ENCODE assay signal across 15 cellular contexts in the genomic region with DNA sequence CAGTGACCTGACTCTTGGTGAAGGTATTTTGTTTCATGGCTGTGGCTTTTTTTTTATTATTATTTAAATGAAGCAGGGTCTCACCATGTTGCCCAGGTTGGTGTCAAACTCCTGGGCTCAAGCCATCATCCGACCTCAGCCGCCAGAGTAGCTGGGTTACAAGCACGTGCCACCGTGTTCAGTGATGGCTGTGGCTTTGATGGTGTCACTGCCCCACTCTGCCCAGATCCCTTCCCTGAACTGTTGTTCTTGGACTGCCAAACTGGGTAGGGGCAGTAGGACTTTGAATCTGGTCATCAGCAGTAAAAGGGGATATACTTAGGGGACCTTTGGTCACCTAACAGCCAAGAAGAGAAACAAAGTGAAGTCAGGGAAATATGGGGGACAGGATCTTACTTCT. TPM values are rescaled to one million over a fixed set of nuclear protein-coding genes. Genes with fewer than 3 reads are reported as not detected.
DNase-seq lines count a peak whose midpoint lies in the region; ATAC-seq, FAIRE-seq and TF ChIP-seq lines count a peak whose summit lies in the region.
"Had no signal": no experiment of that assay in that cellular context is flagged by ENCODE, and none has a peak within 500 bp of the region (broad histone marks: within the 10 kb centered on the region; RNA-seq: fewer than 3 reads in every experiment).

No MANE protein-coding gene starts in this region.

- WGBS in endodermal cell (ENCODE audit: insufficient coverage in 1 of 2, insufficient read length in 1 of 2), 2 experiments, result 85 to 93% methylated on average over 4 of the region's 4 CpGs
- WGBS in HepG2 (ENCODE audit: low lambda C conversion rate), result 69% methylated on average over 4 of the region's 4 CpGs

- H3K9me3 ChIP-seq in Caco-2 (no peaks in the 10 kb centered on the region), endodermal cell (ENCODE audit: control insufficient read depth, low read length) (no peaks in the 10 kb centered on the region), tibial artery (no peaks in the 10 kb centered on the region), HepG2 (ENCODE audit: low read length) (no peaks in the 10 kb centered on the region)
- H3K9me3 ChIP-seq: A549, BLaER1 had no signal

- H3K4me1 ChIP-seq in Caco-2 (peaks cover 4% of the 10 kb centered on the region), endodermal cell (ENCODE audit: control insufficient read depth, insufficient read depth, low read length) (no peaks in the 10 kb centered on the region), tibial artery (peaks cover 0 to 51% (median 21%) of the 10 kb centered on the region in 4 donors), HepG2 (ENCODE audit: insufficient read depth, low read length) (peaks cover 14% of the 10 kb centered on the region)
- H3K4me1 ChIP-seq: A549 had no signal

- DNase-seq in Caco-2, result peak in 1 of 2 experiments; percentile 17
- DNase-seq in Calu3, result no peak
- peak; percentile 42 for DNase-seq in endodermal cell
- DNase-seq in tibial artery, result no peak
- DNase-seq in activated CD4-positive, alpha-beta T cell treated with anti-CD3 and anti-CD28 coated beads for 4 hours, result no peak
- DNase-seq in HepG2 (ENCODE audit: low spot score), result no peak
- DNase-seq in SW 1271 (lab: John Stamatoyannopoulos, UW), result no peak
- DNase-seq: AML-193; CD8-positive, alpha-beta memory T cell; DMS79 had no signal

- H3K27ac ChIP-seq in endodermal cell (ENCODE audit: low read depth, low read length) (no peak overlapping the region), tibial artery (peak overlapping the region; percentile 92 to 95), HepG2 (ENCODE audit: extremely low read length, insufficient read depth, low read length) (no peak overlapping the region)
- H3K27ac ChIP-seq: A549, BLaER1 had no signal

- in situ Hi-C loops in HepG2 (cut with HindIII; ENCODE audit: extremely low pct_ligation_motif_present, low pct_unique_long_range_greater_than_20kb), result no loop called here

- no peak for FAIRE-seq in HepG2 (lab: Jason Lieb, UNC)
- FAIRE-seq: A549, GM12878, GM18507 had no signal

- H3K4me3 Mint-ChIP-seq in Caco-2 (ENCODE audit: unreplicated experiment) (no peak overlapping the region), Calu3 (ENCODE audit: low read depth, unreplicated experiment) (no peak overlapping the region), endodermal cell (no peak overlapping the region)
- H3K4me3 Mint-ChIP-seq: CD8-positive, alpha-beta memory T cell had no signal

- H2AFZ ChIP-seq in HepG2 (ENCODE audit: low read length), result no peak overlapping the region

- no peak overlapping the region for H3K9ac ChIP-seq in endodermal cell (ENCODE audit: extremely low read depth, low read length, poor library complexity, severe bottlenecking)
- no peak overlapping the region for H3K9ac ChIP-seq in HepG2 (ENCODE audit: insufficient read depth, low read depth, low read length)
- H3K9ac ChIP-seq: BLaER1 had no signal

- H3K27me3 Mint-ChIP-seq in Caco-2 (ENCODE audit: insufficient read depth, unreplicated experiment), result no peaks in the 10 kb centered on the region
- peaks cover 37% of the 10 kb centered on the region for H3K27me3 Mint-ChIP-seq in Calu3 (ENCODE audit: unreplicated experiment)
- no peaks in the 10 kb centered on the region for H3K27me3 Mint-ChIP-seq in endodermal cell (ENCODE audit: insufficient read depth)

- no peak overlapping the region for H3K4me2 ChIP-seq in HepG2 (ENCODE audit: low read depth, low read length)
- H3K4me2 ChIP-seq: A549, BLaER1 had no signal

- no peak for TF ChIP-seq RAD21 in HepG2 (CRISPR knock-in tag; IDR thresholded peaks at IDR 0.05)

- TF ChIP-seq POLR2A in HepG2 (IDR thresholded peaks at IDR 0.05; ENCODE audit: insufficient read depth in 1 of 2, low read depth in 2 of 2, low read length in 2 of 2), result no peak

- no peak for ATAC-seq in HepG2
- ATAC-seq: A549, GM12878, HCT116 had no signal

- TF ChIP-seq CTCF in Caco-2 (IDR thresholded peaks at IDR 0.05; ENCODE audit: insufficient read depth in 1 of 2, low read depth in 1 of 2, low read length in 1 of 2, severe bottlenecking in 1 of 2, unreplicated experiment in 1 of 2) (no peak), Calu3 (IDR thresholded peaks at IDR 0.05; ENCODE audit: unreplicated experiment) (no peak), endodermal cell (conservative IDR thresholded peaks at IDR 0.05) (no peak), tibial artery (IDR thresholded peaks at IDR 0.05) (no peak), HepG2 (CRISPR knock-in tag; IDR thresholded peaks at IDR 0.05) (no peak)

- TF ChIP-seq EP300 in HepG2 (IDR thresholded peaks at IDR 0.05; ENCODE audit: low read depth in 2 of 2, low read length in 2 of 2) (no peak), HepG2 (CRISPR knock-in tag; IDR thresholded peaks at IDR 0.05; ENCODE audit: borderline replicate concordance) (no peak)

- POLR2A ChIA-PET in Caco-2 (lab: Charles Lee) (no interaction called here), HepG2 (lab: Yijun Ruan, JAX) (no interaction called here)

- H3K27ac Mint-ChIP-seq in Caco-2 (ENCODE audit: unreplicated experiment), result peak overlapping the region; percentile 10
- peak overlapping the region; percentile 65 for H3K27ac Mint-ChIP-seq in Calu3 (ENCODE audit: unreplicated experiment)
- H3K27ac Mint-ChIP-seq in endodermal cell, result no peak overlapping the region
- H3K27ac Mint-ChIP-seq: CD8-positive, alpha-beta memory T cell had no signal

- BruUV-seq in Caco-2 (replicated peaks; lab: Mats Ljungman, UMichigan) (no TSS peak), Calu3 (replicated peaks; lab: Mats Ljungman, UMichigan) (no TSS peak), HepG2 (replicated peaks; lab: Mats Ljungman, UMichigan) (no TSS peak)

- no peak overlapping the region for H3K4me3 ChIP-seq in Caco-2 (ENCODE audit: low read depth, low read length)
- no peak overlapping the region for H3K4me3 ChIP-seq in endodermal cell (ENCODE audit: low read length)
- H3K4me3 ChIP-seq in tibial artery, result no peak overlapping the region
- H3K4me3 ChIP-seq in HepG2 (replicated peaks in 1 of 3; ENCODE audit: insufficient read depth in 1 of 3, low read depth in 2 of 3, low read length in 3 of 3), result no peak overlapping the region
- H3K4me3 ChIP-seq: A549, BLaER1, GM12878 had no signal

- CTCF ChIA-PET in Caco-2 (lab: Charles Lee) (no interaction called here), Calu3 (lab: Charles Lee) (interaction anchor here (1.5 kb wide), 1 partner anchor 59 kb away, joined by 4 read pairs; no protein-coding TSS in a partner anchor), HepG2 (lab: Yijun Ruan, JAX; ENCODE audit: low intra/inter-chr PET ratio, low total read pairs) (no interaction called here)

- H3K79me2 ChIP-seq in HepG2 (ENCODE audit: insufficient read depth, low read length), result no peaks in the 10 kb centered on the region

- H4K20me1 ChIP-seq in HepG2 (ENCODE audit: insufficient read depth, low read length), result no peaks in the 10 kb centered on the region
- H4K20me1 ChIP-seq: BLaER1 had no signal

- intact Hi-C loops in Caco-2 (cut with micrococcal nuclease; ENCODE audit: unreplicated experiment), result no loop called here
- intact Hi-C loops in Calu3 (cut with micrococcal nuclease; ENCODE audit: unreplicated experiment), result no loop called here
- intact Hi-C loops in tibial artery (cut with DNase I; ENCODE audit: low total_unique reads), result no loop called here
- intact Hi-C loops in HepG2 (cut with micrococcal nuclease; ENCODE audit: unreplicated experiment), result no loop called here

- no peaks in the 10 kb centered on the region for H3K27me3 ChIP-seq in Caco-2 (replicated peaks; ENCODE audit: control insufficient read depth, insufficient read depth, low read length)
- H3K27me3 ChIP-seq in endodermal cell (ENCODE audit: control insufficient read depth, insufficient read depth, low read length, poor library complexity, severe bottlenecking), result no peaks in the 10 kb centered on the region
- no peaks in the 10 kb centered on the region for H3K27me3 ChIP-seq in tibial artery
- no peaks in the 10 kb centered on the region for H3K27me3 ChIP-seq in HepG2 (ENCODE audit: control insufficient read depth in 1 of 2, insufficient read depth in 2 of 2, low read length in 2 of 2)
- H3K27me3 ChIP-seq: BLaER1 had no signal

- H3K9me3 Mint-ChIP-seq in Caco-2 (ENCODE audit: unreplicated experiment) (no peaks in the 10 kb centered on the region), Calu3 (ENCODE audit: low read depth, unreplicated experiment) (no peaks in the 10 kb centered on the region), endodermal cell (no peaks in the 10 kb centered on the region)
- H3K9me3 Mint-ChIP-seq: CD8-positive, alpha-beta memory T cell had no signal

- peaks cover 9% of the 10 kb centered on the region for H3K4me1 Mint-ChIP-seq in Caco-2 (ENCODE audit: low read depth, unreplicated experiment)
- peaks cover 1% of the 10 kb centered on the region for H3K4me1 Mint-ChIP-seq in Calu3 (ENCODE audit: low read depth, unreplicated experiment)
- peaks cover 33% of the 10 kb centered on the region for H3K4me1 Mint-ChIP-seq in endodermal cell

- peaks cover 8% of the 10 kb centered on the region for H3K36me3 Mint-ChIP-seq in Caco-2 (ENCODE audit: insufficient read depth, unreplicated experiment)
- no peaks in the 10 kb centered on the region for H3K36me3 Mint-ChIP-seq in Calu3 (ENCODE audit: insufficient read depth, unreplicated experiment)
- peaks cover 41% of the 10 kb centered on the region for H3K36me3 Mint-ChIP-seq in endodermal cell (ENCODE audit: low read depth)

- H3K36me3 ChIP-seq in Caco-2 (ENCODE audit: control insufficient read depth, insufficient read depth, low read length) (no peaks in the 10 kb centered on the region), endodermal cell (ENCODE audit: control insufficient read depth, insufficient read depth, low read length) (peaks cover 18% of the 10 kb centered on the region), tibial artery (no peaks in the 10 kb centered on the region), HepG2 (replicated peaks in 1 of 2; ENCODE audit: control insufficient read depth in 1 of 2, insufficient read depth in 2 of 2, low read length in 2 of 2) (no peaks in the 10 kb centered on the region)
- H3K36me3 ChIP-seq: BLaER1 had no signal

RNA-seq across cellular contexts. Expression of a gene that starts 19.4 kb away (rescaled TPM):
- total RNA-seq in Caco-2 (2022) (77.9 and 78.1 TPM in 2 replicates), Calu3 (2022) (15.9 and 19.3 TPM in 2 replicates), endodermal cell (100 to 1,000 TPM in 1 of 2 donors, 10 to 100 TPM in 1; 61.5 to 155 TPM), HepG2 (2016; rRNA removed; fragmentation: Illumina TruSeq; extraction: Trizol) (2.9 and 4.4 TPM in 2 replicates)
- polyA plus RNA-seq in endodermal cell (2013, experiment 1 of 2), result 13.3 TPM
- polyA plus RNA-seq in endodermal cell (2013, experiment 2 of 2), result 15.9 TPM
- total RNA-seq in HepG2 (2016; cell fraction: cytosol; rRNA removed; fragmentation: Illumina TruSeq; extraction: Trizol; ENCODE audit: low read depth), result 0.71 TPM in 2 replicates
- total RNA-seq in HepG2 (2016; cell fraction: insoluble cytoplasmic fraction; rRNA removed; fragmentation: Illumina TruSeq; extraction: Trizol), result 1.5 and 4.8 TPM in 2 replicates
- 1.5 and 1.9 TPM in 2 replicates for total RNA-seq in HepG2 (2016; cell fraction: membrane; rRNA removed; fragmentation: Illumina TruSeq; extraction: Trizol)
- 2.9 and 4.5 TPM in 2 replicates for total RNA-seq in HepG2 (2016; cell fraction: nucleus; rRNA removed; fragmentation: Illumina TruSeq; extraction: Trizol)
- 3.2 and 3.3 TPM in 2 replicates for polyA plus RNA-seq in HepG2 (2011; rRNA removed)
- 1.4 and 1.6 TPM in 2 replicates for polyA plus RNA-seq in HepG2 (2011; cell fraction: cytosol; rRNA removed)
- 3.7 and 4.2 TPM in 2 replicates for polyA plus RNA-seq in HepG2 (2011; cell fraction: nucleus; rRNA removed)
- 1.1 and 1.3 TPM in 2 replicates for polyA plus RNA-seq in HepG2 (2012)
- 0.20 and 0.24 TPM in 2 replicates for polyA plus RNA-seq in HepG2 (2016; cell fraction: cytosol; fragmentation: Illumina TruSeq; extraction: Trizol; ENCODE audit: low read depth)
- polyA plus RNA-seq in HepG2 (2016; cell fraction: insoluble cytoplasmic fraction; fragmentation: Illumina TruSeq; extraction: Trizol; ENCODE audit: low read depth), result 2.4 and 3.2 TPM in 2 replicates
- polyA plus RNA-seq in HepG2 (2016; cell fraction: membrane; fragmentation: Illumina TruSeq; extraction: Trizol; ENCODE audit: low read depth), result 1.0 and 1.1 TPM in 2 replicates
- polyA plus RNA-seq in HepG2 (2016; cell fraction: nucleus; fragmentation: Illumina TruSeq; extraction: Trizol; ENCODE audit: insufficient read depth, low read depth), result 10.8 TPM in 2 replicates
- polyA minus RNA-seq in HepG2 (2011; rRNA and poly(A)+ RNA removed; ENCODE audit: low replicate concordance), result 2.2 TPM in 1 of 2 replicates, not detected in the other
- polyA minus RNA-seq in HepG2 (2011; cell fraction: cytosol; rRNA and poly(A)+ RNA removed), result 0.53 and 0.99 TPM in 2 replicates
- polyA minus RNA-seq in HepG2 (2011; cell fraction: nucleus; rRNA and poly(A)+ RNA removed), result 1.2 and 2.9 TPM in 2 replicates

Comparison
In these comparisons a context has a peak if more than half of its experiments do, and no peak if none do; other contexts are left out.
1. H3K27ac ChIP-seq: peak in tibial artery (2 of 2); none in endodermal cell (single experiment) and HepG2 (single experiment).